Comparison of ENCODE assay signal across 22 cellular contexts in the genomic region with DNA sequence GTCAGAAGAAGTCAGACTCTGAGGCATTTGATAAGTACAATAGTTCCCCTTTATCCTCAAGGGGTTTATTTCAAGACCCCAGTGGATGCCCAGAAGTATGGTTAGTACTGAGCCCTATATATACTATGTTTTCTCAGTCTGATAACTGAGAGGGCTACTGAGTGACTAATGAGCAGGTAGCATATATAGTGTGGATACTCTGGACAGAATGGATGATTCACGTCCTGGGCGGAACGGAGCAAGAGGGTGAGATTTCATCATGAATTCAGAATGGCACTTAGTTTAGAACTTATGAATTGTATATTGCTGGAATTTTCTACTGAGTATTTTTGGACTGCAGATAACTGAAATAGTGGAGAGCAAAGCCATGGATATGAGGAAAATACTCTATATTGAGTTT.
DNase-seq lines count a peak whose midpoint lies in the region; ATAC-seq, FAIRE-seq and TF ChIP-seq lines count a peak whose summit lies in the region.
"Had no signal": no experiment of that assay in that cellular context is flagged by ENCODE, and none has a peak within 500 bp of the region (broad histone marks: within the 10 kb centered on the region; RNA-seq: fewer than 3 reads in every experiment).

No MANE protein-coding gene starts in this region.

- no peak overlapping the region for H3K27ac ChIP-seq in K562 (ENCODE audit: extremely low read depth, low read depth, low read length)
- H3K27ac ChIP-seq: BLaER1, heart left ventricle, upper lobe of right lung had no signal

- H3K9me1 ChIP-seq in K562 (ENCODE audit: control insufficient read depth, insufficient read depth, low read length), result no peaks in the 10 kb centered on the region

- no peaks in the 10 kb centered on the region for H3K4me1 ChIP-seq in K562 (replicated peaks in 1 of 2; ENCODE audit: control insufficient read depth in 2 of 2, insufficient read depth in 2 of 2, low read length in 2 of 2)
- H3K4me1 ChIP-seq: BLaER1, heart left ventricle, upper lobe of right lung had no signal

- no peak for TF ChIP-seq RAD21 in K562 (CRISPR knock-in tag; conservative IDR thresholded peaks at IDR 0.05 in 1 of 2, IDR thresholded peaks at IDR 0.05 in 1 of 2)

- H3K4me2 ChIP-seq in K562 (ENCODE audit: insufficient read depth, low read length), result no peak overlapping the region
- H3K4me2 ChIP-seq: BLaER1 had no signal

- 29% methylated on average over 3 of the region's 3 CpGs for WGBS in K562 (ENCODE audit: insufficient coverage, low coverage, missing lambda C conversion rate)

- no peak for ATAC-seq in K562
- ATAC-seq: activated CD8-positive, alpha-beta T cell treated with anti-CD3 and anti-CD28 coated beads, Interleukin-2, amount 10 ng/mL, durations not matched to agents 7 days and 5 days; heart left ventricle; upper lobe of right lung had no signal

- H2AFZ ChIP-seq in K562 (ENCODE audit: low read depth, low read length), result no peak overlapping the region

- POLR2A ChIA-PET in K562 (lab: Yijun Ruan, JAX), result no interaction called here

- no peak for TF ChIP-seq POLR2A in K562 (conservative IDR thresholded peaks at IDR 0.05)

- DNase-seq in Daoy (ENCODE audit: low read depth) (peak; percentile 73), NCI-H460 (ENCODE audit: extremely low read depth, low read depth) (peak; percentile 65), K562 (ENCODE audit: extremely low read depth in 1 of 4, low spot score in 3 of 4) (no peak), glomerular visceral epithelial cell (ENCODE audit: extremely low spot score) (peak; percentile 48), globus pallidus (ENCODE audit: low spot score) (no peak), DMS114 treated with DMSO at 0.1 percent for 48 hours (lab: John Stamatoyannopoulos, UW; ENCODE audit: unreplicated experiment) (no peak), NCI-H2081 treated with DMSO at 0.1 percent for 48 hours (lab: John Stamatoyannopoulos, UW) (no peak), LoVo (ENCODE audit: low spot score) (no peak)
- DNase-seq: activated CD8-positive, alpha-beta T cell treated with anti-CD3 and anti-CD28 coated beads, Interleukin-2, amount 10 ng/mL, durations not matched to agents 7 days and 5 days; activated naive CD4-positive, alpha-beta T cell treated with anti-CD3 and anti-CD28 coated beads for 36 hours; activated T-cell treated with anti-CD3 and anti-CD28 coated beads, Interleukin-2, amount 50 U/mL, for 1 hour; anterior cingulate cortex; effector memory CD4-positive, alpha-beta T cell; HCEC 1CT; heart left ventricle; NCI-H1436; NCI-H2171 treated with DMSO at 0.1 percent for 48 hours; NCI-H748 treated with DMSO at 0.1 percent for 48 hours; nucleus accumbens; upper lobe of right lung had no signal

- no peak for TF ChIP-seq CTCF in K562 (IDR thresholded peaks at IDR 0.05 in 2 of 3, conservative IDR thresholded peaks at IDR 0.05 in 1 of 3; ENCODE audit: insufficient read depth in 2 of 3, low read depth in 1 of 3, low read length in 3 of 3)

- no peak for FAIRE-seq in K562 (lab: Jason Lieb, UNC)
- FAIRE-seq: G401.6 had no signal

- H3K27me3 ChIP-seq in K562 (ENCODE audit: control insufficient read depth in 2 of 2, insufficient read depth in 2 of 2, low read length in 2 of 2), result no peaks in the 10 kb centered on the region
- H3K27me3 ChIP-seq: BLaER1, heart left ventricle, upper lobe of right lung had no signal

- H3K79me2 ChIP-seq in K562 (ENCODE audit: control insufficient read depth, insufficient read depth, low read length), result no peaks in the 10 kb centered on the region

- in situ Hi-C loops in K562 (cut with MboI), result no loop called here

- intact Hi-C loops in K562 (cut with micrococcal nuclease), result no loop called here

- no peaks in the 10 kb centered on the region for H4K20me1 ChIP-seq in K562 (replicated peaks; ENCODE audit: control insufficient read depth, insufficient read depth, low read length)
- H4K20me1 ChIP-seq: BLaER1 had no signal

- no TSS peak for BruUV-seq in K562 (replicated peaks; lab: Mats Ljungman, UMichigan)

- no peaks in the 10 kb centered on the region for H3K9me3 ChIP-seq in K562 (replicated peaks; ENCODE audit: control insufficient read depth, insufficient read depth, low read depth, low read length)
- H3K9me3 ChIP-seq: BLaER1, heart left ventricle, upper lobe of right lung had no signal

- no peaks in the 10 kb centered on the region for H3K36me3 ChIP-seq in K562 (ENCODE audit: control insufficient read depth, insufficient read depth, low read length)
- H3K36me3 ChIP-seq: BLaER1, heart left ventricle, upper lobe of right lung had no signal

- H3K4me3 ChIP-seq in K562, result no peak overlapping the region
- H3K4me3 ChIP-seq: BLaER1, heart left ventricle, upper lobe of right lung had no signal

- CTCF ChIA-PET in K562 (lab: Yijun Ruan, JAX; ENCODE audit: low intra/inter-chr PET ratio), result no interaction called here

- no peak for TF ChIP-seq EP300 in K562 (IDR thresholded peaks at IDR 0.05; ENCODE audit: low read length)

- H3K9ac ChIP-seq in K562 (ENCODE audit: insufficient read depth in 1 of 2, low read depth in 2 of 2, low read length in 2 of 2), result no peak overlapping the region
- H3K9ac ChIP-seq: BLaER1 had no signal

TF ChIP-seq in K562, 482 proteins besides CTCF, POLR2A, EP300 and RAD21:
- TF ChIP-seq NELFE (IDR thresholded peaks at IDR 0.05; ENCODE audit: insufficient read depth, insufficient read length) (no peak), ZNF79 (CRISPR knock-in tag; IDR thresholded peaks at IDR 0.05; ENCODE audit: low read depth) (no peak), ZNF239 (CRISPR knock-in tag; IDR thresholded peaks at IDR 0.05) (no peak), ZNF830 (CRISPR knock-in tag; IDR thresholded peaks at IDR 0.05) (no peak), FOSL1 (tag; conservative IDR thresholded peaks at IDR 0.05) (peak; percentile 26; the same call in 1 of the 2 replicates), STAT5B (CRISPR knock-in tag; IDR thresholded peaks at IDR 0.05) (no peak)

Comparison
In these comparisons a context has a peak if more than half of its experiments do, and no peak if none do; other contexts are left out.
1. DNase-seq: peak in Daoy (single experiment), NCI-H460 (single experiment) and glomerular visceral epithelial cell (single experiment); none in K562 (0 of 4), globus pallidus (single experiment), DMS114 treated with DMSO at 0.1 percent for 48 hours (single experiment), NCI-H2081 treated with DMSO at 0.1 percent for 48 hours (single experiment) and LoVo (single experiment).